ENCODE assay signal across 7 cellular contexts in genomic region chr3:172034786-172035685, GRCh38. TPM values are rescaled to one million over a fixed set of nuclear protein-coding genes. Genes with fewer than 3 reads are reported as not detected.
DNase-seq lines count a peak whose midpoint lies in the region; ATAC-seq and TF ChIP-seq lines count a peak whose summit lies in the region.

No MANE protein-coding gene starts in this region.

- no peak overlapping the region for H3K27ac ChIP-seq in VCaP

- peaks cover 3 to 6% (median 3%) of the 10 kb centered on the region in 3 donors for H3K27me3 Mint-ChIP-seq in immature natural killer cell (ENCODE audit: low read depth in 3 of 3)

- intact Hi-C loops in posterior cingulate gyrus (cut with DNase I), result loop anchor here (10.0 kb wide), 4 partner anchors 100 to 390 kb away; partner anchors contain the start of gene TMEM212

- H3K4me3 Mint-ChIP-seq in immature natural killer cell, result peak overlapping the region; percentile 30 to 71 (median 60)

- H3K27ac Mint-ChIP-seq in immature natural killer cell, result peak overlapping the region; percentile 30 to 81 (median 54)

- peaks cover 50 to 57% of the 10 kb centered on the region in 2 donors for H3K4me1 Mint-ChIP-seq in immature natural killer cell

- peak; percentile 65 for TF ChIP-seq CTCF in VCaP (conservative IDR thresholded peaks at IDR 0.05)

- ATAC-seq in HG03095 (IDR thresholded peaks at IDR 0.05; ENCODE audit: unreplicated experiment) (no peak), HG03565 (IDR thresholded peaks at IDR 0.05; ENCODE audit: unreplicated experiment) (no peak)

- peaks cover 0 to 4% (median 0%) of the 10 kb centered on the region in 3 donors for H3K36me3 Mint-ChIP-seq in immature natural killer cell

- DNase-seq in D341Med (ENCODE audit: low spot score) (peak; percentile 45), HCEC 1CT (peak; percentile 46), immature natural killer cell (peak; percentile 32 to 46 (median 38)), posterior cingulate gyrus (no peak)

- no peaks in the 10 kb centered on the region for H3K9me3 Mint-ChIP-seq in immature natural killer cell

RNA-seq across cellular contexts. Expression of gene FNDC3B, which starts 4.3 kb away (rescaled TPM):
- 10 to 100 TPM; 19.7 to 46.1 (median 24.4) TPM for polyA plus RNA-seq in immature natural killer cell

Comparison
In these comparisons a context has a peak if more than half of its experiments do, and no peak if none do; other contexts are left out.
1. DNase-seq: peak in D341Med (single experiment), HCEC 1CT (single experiment) and immature natural killer cell (3 of 3); none in posterior cingulate gyrus (0 of 10).